ENCODE assay signal across 10 cellular contexts in the genomic region with DNA sequence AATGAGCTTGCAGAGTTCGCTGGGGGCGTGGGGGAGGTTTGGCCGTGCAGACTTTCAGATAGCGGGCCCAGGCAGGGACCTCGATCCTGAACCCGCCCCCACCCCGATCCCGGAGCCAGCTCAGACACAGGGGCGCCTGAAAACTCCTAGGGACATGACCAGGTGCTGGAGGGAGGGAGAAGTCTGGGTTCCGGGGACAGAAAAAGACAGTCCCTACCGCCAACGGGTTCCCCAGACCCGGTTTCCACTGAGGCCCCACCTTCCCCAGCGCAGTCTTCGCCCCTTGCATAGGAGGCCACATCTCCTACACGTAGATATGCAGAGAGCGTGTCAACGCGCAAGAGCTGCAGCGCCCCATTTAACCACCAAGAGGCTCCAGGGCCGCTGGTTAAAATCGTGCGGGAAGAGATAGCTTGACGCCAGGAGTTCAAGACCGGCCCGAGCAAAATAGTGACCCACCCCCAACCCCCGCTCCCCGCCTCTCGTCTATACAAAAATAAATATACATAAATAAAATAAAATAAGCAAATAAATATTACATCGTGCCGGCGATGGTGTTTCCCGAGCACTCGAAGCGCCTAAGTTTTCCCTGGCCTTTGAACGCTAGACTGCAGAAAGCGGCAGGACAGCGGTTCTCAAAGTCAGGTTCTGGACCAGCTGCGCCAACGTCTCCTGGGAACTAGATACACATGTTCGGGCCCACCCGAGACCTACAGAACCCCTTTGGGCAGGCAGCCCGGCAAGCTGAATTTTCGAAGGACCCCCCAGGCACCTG. TPM values are rescaled to one million over a fixed set of nuclear protein-coding genes. Genes with fewer than 3 reads are reported as not detected.
DNase-seq lines count a peak whose midpoint lies in the region; TF ChIP-seq lines count a peak whose summit lies in the region.
"Had no signal": no experiment of that assay in that cellular context is flagged by ENCODE, and none has a peak within 500 bp of the region (broad histone marks: within the 10 kb centered on the region; RNA-seq: fewer than 3 reads in every experiment).

No MANE protein-coding gene starts in this region.

- H3K4me3 Mint-ChIP-seq in CD8-positive, alpha-beta memory T cell = peak overlapping the region in 6 of 7 donors; percentile 13 to 82 (median 62)
- no peak overlapping the region for H3K4me3 Mint-ChIP-seq in glutamatergic neuron (ENCODE audit: unreplicated experiment)

- no peaks in the 10 kb centered on the region for H3K9me3 ChIP-seq in CD8-positive, alpha-beta memory T cell (ENCODE audit: low read length)
- H3K9me3 ChIP-seq in OCI-LY7 (ENCODE audit: low read length) (no peaks in the 10 kb centered on the region), ovary (no peaks in the 10 kb centered on the region)

- no peaks in the 10 kb centered on the region for H3K9me2 ChIP-seq in OCI-LY7 (ENCODE audit: insufficient read depth, low read length)

- peaks cover 16 to 28% (median 24%) of the 10 kb centered on the region in 3 donors for H3K4me1 Mint-ChIP-seq in CD8-positive, alpha-beta memory T cell
- peaks cover 23% of the 10 kb centered on the region for H3K4me1 Mint-ChIP-seq in glutamatergic neuron (ENCODE audit: low read depth, unreplicated experiment)

- H3K4me3 ChIP-seq in CD8-positive, alpha-beta memory T cell (ENCODE audit: low read length) = no peak overlapping the region
- peak overlapping the region; percentile 37 for H3K4me3 ChIP-seq in OCI-LY7 (ENCODE audit: low read depth, low read length, poor library complexity, severe bottlenecking)
- peak overlapping the region; percentile 41 for H3K4me3 ChIP-seq in ovary
- H3K4me3 ChIP-seq: PC-9 had no signal

- peaks cover 25% of the 10 kb centered on the region for H3K27me3 ChIP-seq in CD8-positive, alpha-beta memory T cell (ENCODE audit: insufficient read depth, low read length, poor library complexity, severe bottlenecking)
- H3K27me3 ChIP-seq in ovary = no peaks in the 10 kb centered on the region

- intact Hi-C loops in OCI-LY7 (cut with micrococcal nuclease; ENCODE audit: unreplicated experiment) = no loop called here
- intact Hi-C loops in ovary (cut with DNase I) = loop anchor here in 2 of 4 donors (2.0 kb wide), 2 partner anchors 82 to 84 kb away; no protein-coding TSS in a partner anchor

- peak; percentile 61 for TF ChIP-seq CTCF in OCI-LY7 (conservative IDR thresholded peaks at IDR 0.05; ENCODE audit: low read length)
- TF ChIP-seq CTCF in glutamatergic neuron (IDR thresholded peaks at IDR 0.05; ENCODE audit: partially characterized antibody, unreplicated experiment) = peak; percentile 20
- TF ChIP-seq CTCF in ovary (IDR thresholded peaks at IDR 0.05) = peak in 1 of 3 donors; percentile 23

- H3K4me2 ChIP-seq in OCI-LY7 (ENCODE audit: low read length) = peak overlapping the region; percentile 56
- H3K4me2 ChIP-seq: PC-9 had no signal

- no peak overlapping the region for H3K27ac ChIP-seq in CD8-positive, alpha-beta memory T cell (ENCODE audit: low read depth, low read length)
- H3K27ac ChIP-seq in OCI-LY7 (ENCODE audit: low read depth, low read length, poor library complexity, severe bottlenecking) (peak overlapping the region; percentile 39), ovary (peak overlapping the region; percentile 74 to 78)
- H3K27ac ChIP-seq: PC-9 had no signal

- H2AFZ ChIP-seq in OCI-LY7 (ENCODE audit: low read length) = peak overlapping the region; percentile 72; the same call in 1 of the 2 replicates
- H2AFZ ChIP-seq: PC-9 had no signal

- H3K4me1 ChIP-seq in CD8-positive, alpha-beta memory T cell (ENCODE audit: insufficient read depth, low read length) = peaks cover 15% of the 10 kb centered on the region
- H3K4me1 ChIP-seq in OCI-LY7 (ENCODE audit: insufficient read depth, low read length, poor library complexity, severe bottlenecking) = peaks cover 46% of the 10 kb centered on the region
- peaks cover 22% of the 10 kb centered on the region for H3K4me1 ChIP-seq in ovary (ENCODE audit: insufficient read depth)

- H3K27me3 Mint-ChIP-seq in CD8-positive, alpha-beta memory T cell = peaks cover 59 to 64% of the 10 kb centered on the region in 2 donors
- peaks cover 5% of the 10 kb centered on the region for H3K27me3 Mint-ChIP-seq in glutamatergic neuron (ENCODE audit: unreplicated experiment)

- H3K9me3 Mint-ChIP-seq in CD8-positive, alpha-beta memory T cell = peaks cover 0 to 2% (median 0%) of the 10 kb centered on the region in 5 donors
- H3K9me3 Mint-ChIP-seq in glutamatergic neuron (ENCODE audit: unreplicated experiment) = peaks cover 4% of the 10 kb centered on the region
- H3K9me3 Mint-ChIP-seq: activated naive CD4-positive, alpha-beta T cell treated with anti-CD3 and anti-CD28 coated beads, Interleukin-2, amount 50 U/mL, for 72 hours had no signal

- no peaks in the 10 kb centered on the region for H3K36me3 ChIP-seq in CD8-positive, alpha-beta memory T cell (ENCODE audit: insufficient read depth, low read length)
- H3K36me3 ChIP-seq in OCI-LY7 (ENCODE audit: insufficient read depth, low read length) (no peaks in the 10 kb centered on the region), ovary (no peaks in the 10 kb centered on the region)

- POLR2A ChIA-PET in CD8-positive, alpha-beta memory T cell (lab: Charles Lee) = interaction anchor here (0.8 kb wide), 1 partner anchor 198 kb away, joined by 3 read pairs; no protein-coding TSS in a partner anchor
- POLR2A ChIA-PET in OCI-LY7 (lab: Charles Lee) = interaction anchor here (0.5 to 0.7 kb wide), 2 partner anchors 56 to 167 kb away, joined by 3 read pairs; no protein-coding TSS in a partner anchor

- H3K27ac Mint-ChIP-seq in CD8-positive, alpha-beta memory T cell = no peak overlapping the region
- no peak overlapping the region for H3K27ac Mint-ChIP-seq in glutamatergic neuron (ENCODE audit: unreplicated experiment)

- no peaks in the 10 kb centered on the region for H3K79me2 ChIP-seq in OCI-LY7 (ENCODE audit: insufficient read depth, low read depth, low read length)

- H3K36me3 Mint-ChIP-seq in CD8-positive, alpha-beta memory T cell = peaks cover 0 to 3% (median 0%) of the 10 kb centered on the region in 3 donors
- no peaks in the 10 kb centered on the region for H3K36me3 Mint-ChIP-seq in glutamatergic neuron (ENCODE audit: unreplicated experiment)

- 14 to 21% (median 14%) methylated on average over 42 to 44 of the region's 44 CpGs for WGBS in ovary, 3 donors

- no peak for TF ChIP-seq POLR2A in ovary (IDR thresholded peaks at IDR 0.05)

- CTCF ChIA-PET in CD8-positive, alpha-beta memory T cell (lab: Charles Lee) = interaction anchor here (2.6 kb wide), 1 partner anchor 109 kb away, joined by 7 read pairs; no protein-coding TSS in a partner anchor
- CTCF ChIA-PET in OCI-LY7 (lab: Charles Lee; ENCODE audit: unreplicated experiment) = interaction anchor here (0.6 to 1.7 kb wide), 3 partner anchors 26 to 82 kb away, joined by 3 to 4 read pairs (median 4); no protein-coding TSS in a partner anchor

- H4K20me1 ChIP-seq in OCI-LY7 (ENCODE audit: insufficient read depth, low read length) = no peaks in the 10 kb centered on the region

- no peak for TF ChIP-seq EP300 in ovary (IDR thresholded peaks at IDR 0.05)

- BruUV-seq in OCI-LY7 (replicated peaks; lab: Mats Ljungman, UMichigan) = no TSS peak

- no peak for DNase-seq in CD8-positive, alpha-beta memory T cell
- DNase-seq in OCI-LY7 (ENCODE audit: low spot score) (peak; percentile 80), glutamatergic neuron (peak; percentile 38), ovary (peak; percentile 60 to 76 (median 66)), NCI-H524 treated with DMSO at 0.1 percent for 48 hours (lab: John Stamatoyannopoulos, UW) (no peak), NCI-H1105 treated with DMSO at 0.1 percent for 48 hours (lab: John Stamatoyannopoulos, UW) (no peak), cerebellar nuclear complex (lab: John Stamatoyannopoulos, UW) (no peak), mesenteric fat pad (ENCODE audit: low spot score) (no peak)
- DNase-seq: PC-9 had no signal

RNA-seq across cellular contexts. Expression of gene CCDC8, which starts 8.3 kb away (rescaled TPM):
- total RNA-seq in CD8-positive, alpha-beta memory T cell = not detected
- not detected for polyA plus RNA-seq in CD8-positive, alpha-beta memory T cell
- total RNA-seq in OCI-LY7 (2014; rRNA removed; shearing (Covaris generic)) = 0.09 TPM in 1 of 2 replicates, not detected in the other
- total RNA-seq in OCI-LY7 (2022) (0.10 TPM in 1 of 2 replicates, not detected in the other), glutamatergic neuron (ENCODE audit: unreplicated experiment) (6.3 TPM), ovary (10 to 100 TPM; 29.3 to 82.6 (median 67.9) TPM), mesenteric fat pad (2.9 TPM)
- polyA plus RNA-seq in ovary = 10 to 100 TPM; 20.1 to 35.7 TPM
- total RNA-seq: activated naive CD4-positive, alpha-beta T cell treated with anti-CD3 and anti-CD28 coated beads, Interleukin-2, amount 50 U/mL, for 72 hours had no signal

RNA-seq across cellular contexts. Expression of gene PNMA8C, which starts 23.7 kb away (rescaled TPM):
- total RNA-seq in CD8-positive, alpha-beta memory T cell = not detected
- not detected for polyA plus RNA-seq in CD8-positive, alpha-beta memory T cell
- 1.0 and 1.5 TPM in 2 replicates for total RNA-seq in OCI-LY7 (2014; rRNA removed; shearing (Covaris generic))
- total RNA-seq in OCI-LY7 (2022) = 4.3 and 4.9 TPM in 2 replicates
- 5.3 TPM for total RNA-seq in glutamatergic neuron (ENCODE audit: unreplicated experiment)
- under 1 TPM in 6 of 7 donors, not detected in 1; 0.25 to 0.82 (median 0.39) TPM for total RNA-seq in ovary
- under 1 TPM; 0.15 to 0.32 TPM for polyA plus RNA-seq in ovary
- not detected for total RNA-seq in mesenteric fat pad
- total RNA-seq: activated naive CD4-positive, alpha-beta T cell treated with anti-CD3 and anti-CD28 coated beads, Interleukin-2, amount 50 U/mL, for 72 hours; PC-9 had no signal

RNA-seq across cellular contexts. Expression of gene PPP5C, which starts 58.2 kb away (rescaled TPM):
- total RNA-seq in CD8-positive, alpha-beta memory T cell = 100 to 1,000 TPM; 124 TPM
- 38.7 TPM for polyA plus RNA-seq in CD8-positive, alpha-beta memory T cell
- total RNA-seq in OCI-LY7 (2014; rRNA removed; shearing (Covaris generic)) = 110 and 118 TPM in 2 replicates
- total RNA-seq in OCI-LY7 (2022) (103 and 105 TPM in 2 replicates), glutamatergic neuron (ENCODE audit: unreplicated experiment) (85.8 TPM), ovary (10 to 100 TPM; 34.5 to 63.4 (median 45.3) TPM), mesenteric fat pad (44.3 TPM)
- 10 to 100 TPM; 33.1 to 79.2 TPM for polyA plus RNA-seq in ovary

Comparison
In these comparisons a context has a peak if more than half of its experiments do, and no peak if none do; other contexts are left out.
1. DNase-seq: peak in OCI-LY7 (single experiment), glutamatergic neuron (single experiment) and ovary (5 of 5); none in CD8-positive, alpha-beta memory T cell (0 of 5), NCI-H524 treated with DMSO at 0.1 percent for 48 hours (single experiment), NCI-H1105 treated with DMSO at 0.1 percent for 48 hours (single experiment), cerebellar nuclear complex (0 of 2) and mesenteric fat pad (single experiment).